In genomic region chr6:135113855-135114254, GRCh38 we compare ENCODE assay signal across 13 cellular contexts.
"Had no signal": no experiment of that assay in that cellular context is flagged by ENCODE, and none has a peak within 500 bp of the region (broad histone marks: within the 10 kb centered on the region; RNA-seq: fewer than 3 reads in every experiment).

No MANE protein-coding gene starts in this region.

- ATAC-seq: left ventricle myocardium superior, sciatic nerve, upper lobe of right lung had no signal

- H3K9me3 Mint-ChIP-seq: endodermal cell had no signal

- H3K4me3 Mint-ChIP-seq: endodermal cell had no signal

- H3K4me1 Mint-ChIP-seq: endodermal cell had no signal

- DNase-seq: activated gamma-delta T cell treated with Interleukin-2 at 50 U/mL for 16 hours, aorta, dermis blood vessel endothelial cell, endodermal cell, hippocampal formation, left ventricle myocardium superior, mesenchymal stem cell, spleen, SW 1271, T1000, testis, upper lobe of right lung had no signal

- H3K27ac Mint-ChIP-seq: endodermal cell had no signal
